1 cellular context compared by ENCODE assay signal in the genomic region with DNA sequence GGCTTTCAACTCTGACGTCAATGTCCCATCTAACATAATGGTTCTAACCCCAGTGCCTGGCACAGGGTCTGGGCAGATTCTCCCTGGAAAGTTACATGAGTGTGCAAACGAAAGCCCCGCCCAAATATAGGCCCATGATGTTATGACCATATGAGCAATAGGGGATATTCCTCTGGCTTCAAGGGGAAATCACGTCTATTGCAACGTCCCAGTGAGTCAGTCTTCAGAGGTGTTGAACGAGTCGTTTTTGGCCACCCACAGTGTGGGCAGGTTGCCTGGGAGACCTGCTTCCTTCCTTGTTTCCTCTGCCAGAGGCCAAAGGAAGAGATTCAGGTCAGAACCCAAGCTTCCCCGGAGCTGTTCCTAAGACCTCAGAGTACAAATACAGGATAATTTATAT.
TF ChIP-seq lines count a peak whose summit lies in the region.

No MANE protein-coding gene starts in this region.

TF ChIP-seq in GM12878, 131 proteins besides CTCF, POLR2A, EP300 and RAD21 (continued from another document):
- TF ChIP-seq SPI1 (IDR thresholded peaks at IDR 0.05; ENCODE audit: borderline replicate concordance, insufficient read depth, low read depth, low read length) (no peak; the same call in 1 of the 2 replicates), PAX8 (IDR thresholded peaks at IDR 0.05) (no peak), ZSCAN29 (IDR thresholded peaks at IDR 0.05) (no peak), FOXK2 (IDR thresholded peaks at IDR 0.05) (no peak), HDAC2 (IDR thresholded peaks at IDR 0.05) (no peak), NKRF (conservative IDR thresholded peaks at IDR 0.05) (no peak), JUND (IDR thresholded peaks at IDR 0.05; ENCODE audit: low read depth, low read length) (no peak), SMAD5 (IDR thresholded peaks at IDR 0.05; ENCODE audit: low read depth) (no peak), MYC (IDR thresholded peaks at IDR 0.05; ENCODE audit: insufficient read depth, insufficient read length, insufficient replicate concordance, low read length, severe bottlenecking) (no peak), ZBTB40 (IDR thresholded peaks at IDR 0.05; ENCODE audit: borderline replicate concordance) (no peak)
- TF ChIP-seq, protein P1, sequence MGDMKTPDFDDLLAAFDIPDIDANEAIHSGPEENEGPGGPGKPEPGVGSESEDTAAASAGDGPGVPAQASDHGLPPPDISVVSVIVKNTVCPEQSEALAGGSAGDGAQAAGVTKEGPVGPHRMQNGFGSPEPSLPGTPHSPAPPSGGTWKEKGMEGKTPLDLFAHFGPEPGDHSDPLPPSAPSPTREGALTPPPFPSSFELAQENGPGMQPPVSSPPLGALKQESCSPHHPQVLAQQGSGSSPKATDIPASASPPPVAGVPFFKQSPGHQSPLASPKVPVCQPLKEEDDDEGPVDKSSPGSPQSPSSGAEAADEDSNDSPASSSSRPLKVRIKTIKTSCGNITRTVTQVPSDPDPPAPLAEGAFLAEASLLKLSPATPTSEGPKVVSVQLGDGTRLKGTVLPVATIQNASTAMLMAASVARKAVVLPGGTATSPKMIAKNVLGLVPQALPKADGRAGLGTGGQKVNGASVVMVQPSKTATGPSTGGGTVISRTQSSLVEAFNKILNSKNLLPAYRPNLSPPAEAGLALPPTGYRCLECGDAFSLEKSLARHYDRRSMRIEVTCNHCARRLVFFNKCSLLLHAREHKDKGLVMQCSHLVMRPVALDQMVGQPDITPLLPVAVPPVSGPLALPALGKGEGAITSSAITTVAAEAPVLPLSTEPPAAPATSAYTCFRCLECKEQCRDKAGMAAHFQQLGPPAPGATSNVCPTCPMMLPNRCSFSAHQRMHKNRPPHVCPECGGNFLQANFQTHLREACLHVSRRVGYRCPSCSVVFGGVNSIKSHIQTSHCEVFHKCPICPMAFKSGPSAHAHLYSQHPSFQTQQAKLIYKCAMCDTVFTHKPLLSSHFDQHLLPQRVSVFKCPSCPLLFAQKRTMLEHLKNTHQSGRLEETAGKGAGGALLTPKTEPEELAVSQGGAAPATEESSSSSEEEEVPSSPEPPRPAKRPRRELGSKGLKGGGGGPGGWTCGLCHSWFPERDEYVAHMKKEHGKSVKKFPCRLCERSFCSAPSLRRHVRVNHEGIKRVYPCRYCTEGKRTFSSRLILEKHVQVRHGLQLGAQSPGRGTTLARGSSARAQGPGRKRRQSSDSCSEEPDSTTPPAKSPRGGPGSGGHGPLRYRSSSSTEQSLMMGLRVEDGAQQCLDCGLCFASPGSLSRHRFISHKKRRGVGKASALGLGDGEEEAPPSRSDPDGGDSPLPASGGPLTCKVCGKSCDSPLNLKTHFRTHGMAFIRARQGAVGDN (IDR thresholded peaks at IDR 0.05), result no peak
